Comparison of ENCODE assay signal across 1 cellular context in genomic region chr2:241218131-241219029, GRCh38.
A peak's percentile ranks its signal among the peaks of the same experiment; 100 is the strongest.
TF ChIP-seq lines count a peak whose summit lies in the region.

No MANE protein-coding gene starts in this region.

TF ChIP-seq in HepG2, 621 proteins besides CTCF, POLR2A, EP300 and RAD21 (continued from another document and continues in another):
- no peak; the same call in 1 of the 2 replicates for TF ChIP-seq ARID4A (CRISPR knock-in tag; IDR thresholded peaks at IDR 0.05; ENCODE audit: borderline replicate concordance)
- TF ChIP-seq FOSL1 (CRISPR knock-in tag; IDR thresholded peaks at IDR 0.05; ENCODE audit: borderline replicate concordance), result no peak
- no peak; the same call in 1 of the 2 replicates for TF ChIP-seq MXD4 (CRISPR knock-in tag; IDR thresholded peaks at IDR 0.05)
- TF ChIP-seq KDM3A (CRISPR knock-in tag; IDR thresholded peaks at IDR 0.05; ENCODE audit: low read depth), result no peak
- TF ChIP-seq NR2C2 (CRISPR knock-in tag; IDR thresholded peaks at IDR 0.05; ENCODE audit: borderline replicate concordance), result peak; percentile 31; the same call in 1 of the 2 replicates
- peak; percentile 66; the same call in 1 of the 2 replicates for TF ChIP-seq SALL1 (CRISPR knock-in tag; IDR thresholded peaks at IDR 0.05)
- TF ChIP-seq CREM (IDR thresholded peaks at IDR 0.05), result no peak
- TF ChIP-seq CREM (CRISPR knock-in tag; IDR thresholded peaks at IDR 0.05), result no peak
- no peak; the same call in 1 of the 2 replicates for TF ChIP-seq JUN (CRISPR knock-in tag; IDR thresholded peaks at IDR 0.05)
- no peak; the same call in 1 of the 2 replicates for TF ChIP-seq KMT2A (CRISPR knock-in tag; IDR thresholded peaks at IDR 0.05)
- TF ChIP-seq PAX8 (CRISPR knock-in tag; IDR thresholded peaks at IDR 0.05; ENCODE audit: borderline replicate concordance), result no peak
- TF ChIP-seq ZNF850 (CRISPR knock-in tag; conservative IDR thresholded peaks at IDR 0.05), result no peak
- TF ChIP-seq ELF1 (CRISPR knock-in tag; IDR thresholded peaks at IDR 0.05), result peak; percentile 29; the same call in 1 of the 2 replicates
- TF ChIP-seq ZFP91 (CRISPR knock-in tag; IDR thresholded peaks at IDR 0.05; ENCODE audit: borderline replicate concordance), result no peak; the same call in 1 of the 2 replicates
- peak; percentile 61; the same call in 1 of the 2 replicates for TF ChIP-seq ZNF263 (CRISPR knock-in tag; IDR thresholded peaks at IDR 0.05)
- TF ChIP-seq ZNF768 (CRISPR knock-in tag; IDR thresholded peaks at IDR 0.05), result peak; percentile 77; the same call in 1 of the 2 replicates
- no peak for TF ChIP-seq NFIC (IDR thresholded peaks at IDR 0.05; ENCODE audit: low read length)
- TF ChIP-seq ZNF839 (CRISPR knock-in tag; IDR thresholded peaks at IDR 0.05; ENCODE audit: borderline replicate concordance), result no peak
- no peak for TF ChIP-seq SP140L (CRISPR knock-in tag; IDR thresholded peaks at IDR 0.05; ENCODE audit: borderline replicate concordance)
- TF ChIP-seq TERF1 (CRISPR knock-in tag; IDR thresholded peaks at IDR 0.05), result peak; percentile 76
- no peak; the same call in 1 of the 2 replicates for TF ChIP-seq POLR2G (IDR thresholded peaks at IDR 0.05; ENCODE audit: low read depth, low read length)
- no peak for TF ChIP-seq MBD4 (IDR thresholded peaks at IDR 0.05; ENCODE audit: borderline replicate concordance, low read length)
- TF ChIP-seq ZNF773 (CRISPR knock-in tag; IDR thresholded peaks at IDR 0.05; ENCODE audit: borderline replicate concordance), result peak; percentile 94
- TF ChIP-seq BRD4 (CRISPR knock-in tag; IDR thresholded peaks at IDR 0.05), result peak; percentile 41; the same call in 1 of the 2 replicates
- peak; percentile 61; the same call in 1 of the 2 replicates for TF ChIP-seq ZNF367 (CRISPR knock-in tag; IDR thresholded peaks at IDR 0.05; ENCODE audit: borderline replicate concordance)
- TF ChIP-seq ZNF776 (CRISPR knock-in tag; IDR thresholded peaks at IDR 0.05), result peak; percentile 79
- no peak; the same call in 1 of the 2 replicates for TF ChIP-seq MTF1 (CRISPR knock-in tag; IDR thresholded peaks at IDR 0.05)
- no peak for TF ChIP-seq ISL2 (CRISPR knock-in tag; IDR thresholded peaks at IDR 0.05)
- TF ChIP-seq MTA3 (CRISPR knock-in tag; IDR thresholded peaks at IDR 0.05), result no peak
- no peak for TF ChIP-seq ATF1 (CRISPR knock-in tag; IDR thresholded peaks at IDR 0.05)
- no peak for TF ChIP-seq LRRFIP1 (CRISPR knock-in tag; conservative IDR thresholded peaks at IDR 0.05)
- no peak for TF ChIP-seq BRCA1 (CRISPR knock-in tag; IDR thresholded peaks at IDR 0.05)
- TF ChIP-seq ZNF256 (CRISPR knock-in tag; conservative IDR thresholded peaks at IDR 0.05), result no peak
- no peak; the same call in none of the 2 replicates for TF ChIP-seq ZIK1 (CRISPR knock-in tag; IDR thresholded peaks at IDR 0.05; ENCODE audit: borderline replicate concordance, low read depth)
- TF ChIP-seq JUNB (CRISPR knock-in tag; IDR thresholded peaks at IDR 0.05; ENCODE audit: borderline replicate concordance), result no peak
- no peak for TF ChIP-seq ONECUT2 (CRISPR knock-in tag; IDR thresholded peaks at IDR 0.05)
- no peak for TF ChIP-seq RERE (CRISPR knock-in tag; IDR thresholded peaks at IDR 0.05; ENCODE audit: low read depth)
- no peak for TF ChIP-seq ZNF891 (CRISPR knock-in tag; IDR thresholded peaks at IDR 0.05)
- TF ChIP-seq RARA (CRISPR knock-in tag; IDR thresholded peaks at IDR 0.05), result peak; percentile 59
- peak; percentile 44; the same call in 1 of the 2 replicates for TF ChIP-seq MTA1 (CRISPR knock-in tag; IDR thresholded peaks at IDR 0.05; ENCODE audit: borderline replicate concordance)
- TF ChIP-seq GMEB1 (CRISPR knock-in tag; IDR thresholded peaks at IDR 0.05; ENCODE audit: borderline replicate concordance), result no peak
- no peak for TF ChIP-seq ZMAT5 (CRISPR knock-in tag; IDR thresholded peaks at IDR 0.05; ENCODE audit: borderline replicate concordance, low read depth)
- peak; percentile 82 for TF ChIP-seq ZNF652 (CRISPR knock-in tag; IDR thresholded peaks at IDR 0.05; ENCODE audit: borderline replicate concordance, low read depth)
- no peak for TF ChIP-seq HNF4A (CRISPR knock-in tag; IDR thresholded peaks at IDR 0.05)
- TF ChIP-seq CENPT (CRISPR knock-in tag; IDR thresholded peaks at IDR 0.05; ENCODE audit: low read depth), result peak; percentile 97
- no peak for TF ChIP-seq ZNF7 (CRISPR knock-in tag; IDR thresholded peaks at IDR 0.05)
- TF ChIP-seq ZNF207 (IDR thresholded peaks at IDR 0.05; ENCODE audit: borderline replicate concordance), result no peak
- TF ChIP-seq ZNF691 (CRISPR knock-in tag; IDR thresholded peaks at IDR 0.05; ENCODE audit: borderline replicate concordance, low read depth), result peak; percentile 62; the same call in 1 of the 2 replicates
